ENCODE assay signal across 1 cellular context in the genomic region with DNA sequence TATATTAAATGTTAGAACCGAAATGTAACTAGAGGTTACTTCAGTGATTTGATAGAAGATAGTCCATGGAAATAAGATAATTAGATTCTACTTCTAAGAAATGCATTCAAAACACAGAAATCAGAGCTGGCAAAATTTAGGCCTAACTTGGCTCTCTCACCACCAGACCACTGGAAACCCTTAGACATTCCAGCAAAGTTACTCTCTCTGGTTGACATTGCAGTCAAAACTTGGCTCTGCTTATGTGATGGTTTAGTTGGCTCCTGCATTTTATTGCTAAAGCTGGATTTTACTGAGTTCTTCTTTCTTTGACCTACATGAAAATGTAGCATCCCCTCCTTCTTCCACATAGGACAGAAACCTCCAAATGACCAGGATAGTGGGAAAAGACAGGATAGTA.
TF ChIP-seq lines count a peak whose summit lies in the region.

No MANE protein-coding gene starts in this region.

TF ChIP-seq in IMR-90, 13 proteins besides CTCF, POLR2A, EP300 and RAD21 (continued from another document):
- TF ChIP-seq MXI1 (IDR thresholded peaks at IDR 0.05; ENCODE audit: borderline replicate concordance, low read depth, low read length) (no peak), MAZ (IDR thresholded peaks at IDR 0.05; ENCODE audit: borderline replicate concordance, low read depth, low read length) (no peak), MAFK (IDR thresholded peaks at IDR 0.05; ENCODE audit: low read depth, low read length) (no peak), FOS (IDR thresholded peaks at IDR 0.05; ENCODE audit: low read depth, low read length) (no peak), RFX5 (IDR thresholded peaks at IDR 0.05; ENCODE audit: low read depth, low read length) (no peak), SMC3 (IDR thresholded peaks at IDR 0.05; ENCODE audit: low read depth, low read length) (no peak)
- TF ChIP-seq, protein P1, sequence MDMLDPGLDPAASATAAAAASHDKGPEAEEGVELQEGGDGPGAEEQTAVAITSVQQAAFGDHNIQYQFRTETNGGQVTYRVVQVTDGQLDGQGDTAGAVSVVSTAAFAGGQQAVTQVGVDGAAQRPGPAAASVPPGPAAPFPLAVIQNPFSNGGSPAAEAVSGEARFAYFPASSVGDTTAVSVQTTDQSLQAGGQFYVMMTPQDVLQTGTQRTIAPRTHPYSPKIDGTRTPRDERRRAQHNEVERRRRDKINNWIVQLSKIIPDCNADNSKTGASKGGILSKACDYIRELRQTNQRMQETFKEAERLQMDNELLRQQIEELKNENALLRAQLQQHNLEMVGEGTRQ (IDR thresholded peaks at IDR 0.05; ENCODE audit: low read depth, low read length): no peak
